1 cellular context compared by ENCODE assay signal in the genomic region with DNA sequence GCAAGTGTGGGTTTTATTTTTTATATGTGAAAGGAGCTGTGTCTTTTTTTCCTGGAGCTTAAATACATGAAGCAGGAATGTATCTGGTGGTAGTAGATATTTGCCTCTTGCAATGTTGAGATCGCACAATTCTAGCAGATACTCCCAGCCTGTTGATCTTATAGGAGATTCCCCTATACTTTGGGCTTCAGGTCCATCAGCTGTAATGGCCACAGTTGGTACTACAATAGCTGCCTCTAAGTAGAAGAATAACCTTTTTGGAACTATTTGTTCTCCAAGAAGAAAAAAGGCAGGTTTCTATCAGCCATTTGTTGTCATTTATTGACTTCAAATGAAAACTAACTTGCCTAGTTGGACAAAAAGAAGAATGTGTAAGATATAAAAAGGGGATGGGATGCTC.
TF ChIP-seq lines count a peak whose summit lies in the region.

No MANE protein-coding gene starts in this region.

TF ChIP-seq in GM23338, 12 proteins besides CTCF, POLR2A, EP300 and RAD21 (continued from another document):
- TF ChIP-seq ZNF462 (CRISPR knock-in tag; IDR thresholded peaks at IDR 0.05) (no peak), NANOG (IDR thresholded peaks at IDR 0.05; ENCODE audit: borderline replicate concordance) (no peak), EZH2phosphoT487 (IDR thresholded peaks at IDR 0.05; ENCODE audit: unreplicated experiment) (no peak), ZNF331 (CRISPR knock-in tag; IDR thresholded peaks at IDR 0.05; ENCODE audit: low read depth) (no peak), EZH2 (IDR thresholded peaks at IDR 0.05; ENCODE audit: low read depth, unreplicated experiment) (no peak), JUNB (IDR thresholded peaks at IDR 0.05; ENCODE audit: unreplicated experiment) (no peak), STAT1 (IDR thresholded peaks at IDR 0.05; ENCODE audit: unreplicated experiment) (no peak)
